13 cellular contexts compared by ENCODE assay signal in genomic region chr4:13783800-13784411, GRCh38.
DNase-seq lines count a peak whose midpoint lies in the region; ATAC-seq, FAIRE-seq and TF ChIP-seq lines count a peak whose summit lies in the region.
"Had no signal": no experiment of that assay in that cellular context is flagged by ENCODE, and none has a peak within 500 bp of the region (broad histone marks: within the 10 kb centered on the region; RNA-seq: fewer than 3 reads in every experiment).

No MANE protein-coding gene starts in this region.

- peaks cover 8% of the 10 kb centered on the region for H3K4me1 Mint-ChIP-seq in astrocyte (ENCODE audit: low read depth, unreplicated experiment)
- no peaks in the 10 kb centered on the region for H3K4me1 Mint-ChIP-seq in endothelial cell (ENCODE audit: unreplicated experiment)
- H3K4me1 Mint-ChIP-seq: activated CD8-positive, alpha-beta memory T cell treated with anti-CD3 and anti-CD28 coated beads, Interleukin-2, amount 10 ng/mL, durations not matched to agents 7 days and 5 days had no signal

- no peak for TF ChIP-seq POLR2A in gastroesophageal sphincter (IDR thresholded peaks at IDR 0.05)

- H3K27me3 Mint-ChIP-seq in astrocyte (ENCODE audit: low read depth, unreplicated experiment), result peaks cover 4% of the 10 kb centered on the region
- H3K27me3 Mint-ChIP-seq in endothelial cell (ENCODE audit: unreplicated experiment), result no peaks in the 10 kb centered on the region
- H3K27me3 Mint-ChIP-seq: activated CD8-positive, alpha-beta memory T cell treated with anti-CD3 and anti-CD28 coated beads, Interleukin-2, amount 10 ng/mL, durations not matched to agents 7 days and 5 days had no signal

- no peaks in the 10 kb centered on the region for H4K20me1 ChIP-seq in astrocyte (ENCODE audit: insufficient read depth, low read length)

- H2AFZ ChIP-seq in astrocyte (ENCODE audit: low read depth, low read length), result no peak overlapping the region

- peaks cover 2% of the 10 kb centered on the region for H3K36me3 Mint-ChIP-seq in astrocyte (ENCODE audit: low read depth, unreplicated experiment)
- H3K36me3 Mint-ChIP-seq in endothelial cell (ENCODE audit: low read depth, unreplicated experiment), result no peaks in the 10 kb centered on the region
- H3K36me3 Mint-ChIP-seq: activated CD8-positive, alpha-beta memory T cell treated with anti-CD3 and anti-CD28 coated beads, Interleukin-2, amount 10 ng/mL, durations not matched to agents 7 days and 5 days had no signal

- H3K4me3 Mint-ChIP-seq in astrocyte (ENCODE audit: unreplicated experiment) (no peak overlapping the region), endothelial cell (ENCODE audit: unreplicated experiment) (no peak overlapping the region)
- H3K4me3 Mint-ChIP-seq: activated CD8-positive, alpha-beta memory T cell treated with anti-CD3 and anti-CD28 coated beads, Interleukin-2, amount 10 ng/mL, durations not matched to agents 7 days and 5 days had no signal

- ATAC-seq in HG02759 (IDR thresholded peaks at IDR 0.05; ENCODE audit: unreplicated experiment) (peak; percentile 76), GM21825 (IDR thresholded peaks at IDR 0.05; ENCODE audit: unreplicated experiment) (no peak), gastroesophageal sphincter (no peak)
- ATAC-seq: activated CD8-positive, alpha-beta memory T cell treated with anti-CD3 and anti-CD28 coated beads, Interleukin-2, amount 10 ng/mL, durations not matched to agents 7 days and 5 days; mucosa of descending colon had no signal

- H3K27ac ChIP-seq in astrocyte (ENCODE audit: low read depth, low read length), result no peak overlapping the region
- no peak overlapping the region for H3K27ac ChIP-seq in gastroesophageal sphincter
- H3K27ac ChIP-seq: ascending aorta, spleen had no signal

- DNase-seq in Ammon's horn (ENCODE audit: low spot score), result peak; percentile 92
- DNase-seq in astrocyte (ENCODE audit: low read depth), result peak; percentile 19
- peak; percentile 67 for DNase-seq in kidney epithelial cell (ENCODE audit: low read depth)
- no peak for DNase-seq in T-helper 9 cell
- DNase-seq in endothelial cell (ENCODE audit: low spot score), result no peak
- DNase-seq: activated CD8-positive, alpha-beta memory T cell treated with anti-CD3 and anti-CD28 coated beads, Interleukin-2, amount 10 ng/mL, durations not matched to agents 7 days and 5 days; mucosa of descending colon; NCI-H82; spleen had no signal

- no peak for TF ChIP-seq EP300 in gastroesophageal sphincter (IDR thresholded peaks at IDR 0.05)

- H3K4me1 ChIP-seq in astrocyte (ENCODE audit: insufficient read depth, low read length) (no peaks in the 10 kb centered on the region), gastroesophageal sphincter (no peaks in the 10 kb centered on the region)
- H3K4me1 ChIP-seq: ascending aorta, spleen had no signal

- H3K9ac ChIP-seq in astrocyte (ENCODE audit: low read length), result no peak overlapping the region

- 51 to 86% methylated on average over 1 to 6 of the region's 8 CpGs for WGBS in gastroesophageal sphincter (ENCODE audit: low coverage in 1 of 2), 2 donors

- FAIRE-seq in astrocyte (lab: Jason Lieb, UNC), result no peak

- no peak overlapping the region for H3K27ac Mint-ChIP-seq in astrocyte (ENCODE audit: unreplicated experiment)
- H3K27ac Mint-ChIP-seq in endothelial cell (ENCODE audit: unreplicated experiment), result no peak overlapping the region
- H3K27ac Mint-ChIP-seq: activated CD8-positive, alpha-beta memory T cell treated with anti-CD3 and anti-CD28 coated beads, Interleukin-2, amount 10 ng/mL, durations not matched to agents 7 days and 5 days had no signal

- H3K4me3 ChIP-seq in astrocyte (ENCODE audit: insufficient read depth, low read depth, low read length), result no peak overlapping the region
- no peak overlapping the region for H3K4me3 ChIP-seq in kidney epithelial cell (ENCODE audit: low read depth, low read length)
- H3K4me3 ChIP-seq in gastroesophageal sphincter, result no peak overlapping the region
- H3K4me3 ChIP-seq: ascending aorta, mucosa of descending colon, spleen had no signal

- H3K27me3 ChIP-seq in astrocyte (ENCODE audit: insufficient read depth, low read length) (no peaks in the 10 kb centered on the region), kidney epithelial cell (ENCODE audit: control insufficient read depth, insufficient read depth, low read length) (no peaks in the 10 kb centered on the region), gastroesophageal sphincter (no peaks in the 10 kb centered on the region)
- H3K27me3 ChIP-seq: ascending aorta, spleen had no signal

- H3K9me3 ChIP-seq in astrocyte (ENCODE audit: insufficient read depth, low read depth, low read length), result no peaks in the 10 kb centered on the region
- no peaks in the 10 kb centered on the region for H3K9me3 ChIP-seq in gastroesophageal sphincter
- H3K9me3 ChIP-seq: ascending aorta, mucosa of descending colon, spleen had no signal

- H3K36me3 ChIP-seq in astrocyte (ENCODE audit: insufficient read depth, low read length) (no peaks in the 10 kb centered on the region), kidney epithelial cell (ENCODE audit: control insufficient read depth, insufficient read depth, low read length) (no peaks in the 10 kb centered on the region), gastroesophageal sphincter (no peaks in the 10 kb centered on the region)
- H3K36me3 ChIP-seq: ascending aorta, spleen had no signal

- H3K4me2 ChIP-seq in astrocyte (ENCODE audit: low read length), result peak overlapping the region; percentile 9

- H3K9me3 Mint-ChIP-seq in astrocyte (ENCODE audit: unreplicated experiment), result peaks cover 3% of the 10 kb centered on the region
- H3K9me3 Mint-ChIP-seq in endothelial cell (ENCODE audit: unreplicated experiment), result no peaks in the 10 kb centered on the region

- H3K79me2 ChIP-seq in astrocyte (ENCODE audit: insufficient read depth, low read length), result no peaks in the 10 kb centered on the region

- TF ChIP-seq CTCF in astrocyte (IDR thresholded peaks at IDR 0.05; ENCODE audit: insufficient read depth, low read depth, low read length) (no peak), kidney epithelial cell (IDR thresholded peaks at IDR 0.05; ENCODE audit: insufficient read depth, low read length, poor library complexity, severe bottlenecking) (no peak), gastroesophageal sphincter (IDR thresholded peaks at IDR 0.05) (no peak), endothelial cell (IDR thresholded peaks at IDR 0.05; ENCODE audit: unreplicated experiment) (no peak)

Comparison
In these comparisons a context has a peak if more than half of its experiments do, and no peak if none do; other contexts are left out.
1. DNase-seq: peak in Ammon's horn (single experiment), astrocyte (single experiment) and kidney epithelial cell (single experiment); none in T-helper 9 cell (single experiment) and endothelial cell (single experiment).